Comparison of ENCODE assay signal across 8 cellular contexts in the genomic region with DNA sequence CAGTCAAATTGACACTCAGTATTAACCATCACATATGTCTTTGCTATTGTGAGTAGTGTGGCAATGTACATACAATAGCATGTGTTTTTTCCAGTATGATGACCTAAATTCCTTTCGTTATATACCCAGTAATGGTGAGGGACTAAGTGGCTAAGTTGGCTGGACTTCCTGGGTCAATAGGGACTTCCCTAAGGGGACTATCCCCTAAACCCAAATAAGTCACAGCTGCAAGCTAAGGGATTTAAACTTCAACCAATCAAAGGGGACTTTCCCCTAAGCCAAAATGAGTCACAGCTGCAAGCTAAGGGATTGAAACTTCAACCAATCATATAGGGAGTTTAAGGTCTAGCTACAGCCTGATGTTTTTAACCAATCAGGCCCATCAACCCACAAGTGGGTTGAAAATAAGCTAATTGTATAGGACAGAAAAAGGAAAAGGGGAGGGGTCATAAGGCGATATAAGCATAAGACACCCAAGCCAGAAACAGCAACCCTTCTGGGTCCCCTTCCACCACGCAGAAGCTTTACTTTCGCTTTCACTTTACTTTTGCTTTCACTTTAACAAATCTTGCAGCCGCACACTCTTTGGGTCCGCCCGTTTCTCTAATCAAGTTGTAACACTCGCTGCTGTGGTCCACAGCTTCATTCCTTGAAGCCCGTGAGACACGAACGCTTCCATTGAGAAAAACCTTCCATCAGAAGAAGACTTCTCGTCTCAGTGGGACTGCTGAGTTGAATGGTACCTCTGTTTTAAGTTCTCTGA.
DNase-seq lines count a peak whose midpoint lies in the region; ATAC-seq and TF ChIP-seq lines count a peak whose summit lies in the region.

No MANE protein-coding gene starts in this region.

- no peaks in the 10 kb centered on the region for H3K27me3 Mint-ChIP-seq in CD4-positive, alpha-beta T cell
- H3K27me3 Mint-ChIP-seq in activated T-helper 1 cell treated with anti-CD3 and anti-CD28 coated beads, Interleukin-12 subunit alpha, Interleukin-12 subunit beta, Interleukin-2, Interleukin-4 antibody, amounts not matched to agents 30 ng/mL and 10 ng/mL and 1 ng/mL, durations not matched to agents 14 hours and 24 hours and 36 hours (ENCODE audit: insufficient read depth): no peaks in the 10 kb centered on the region
- H3K27me3 Mint-ChIP-seq in endodermal cell (ENCODE audit: insufficient read depth): no peaks in the 10 kb centered on the region

- no peaks in the 10 kb centered on the region for H3K27me3 ChIP-seq in CD4-positive, alpha-beta T cell (ENCODE audit: control insufficient read depth, insufficient read depth, low read length)
- H3K27me3 ChIP-seq in Panc1 (ENCODE audit: control insufficient read depth, insufficient read depth, low read length) (no peaks in the 10 kb centered on the region), heart left ventricle (no peaks in the 10 kb centered on the region), endodermal cell (ENCODE audit: control insufficient read depth, insufficient read depth, low read length, poor library complexity, severe bottlenecking) (no peaks in the 10 kb centered on the region)

- BruUV-seq in Panc1 (replicated peaks; lab: Mats Ljungman, UMichigan): no TSS peak

- no peak for TF ChIP-seq POLR2A in heart left ventricle (IDR thresholded peaks at IDR 0.05)

- intact Hi-C loops in CD4-positive, alpha-beta T cell (cut with DNase I, micrococcal nuclease): no loop called here
- intact Hi-C loops in Panc1 (cut with micrococcal nuclease; ENCODE audit: unreplicated experiment): no loop called here
- intact Hi-C loops in activated T-helper 1 cell treated with anti-CD3 and anti-CD28 coated beads, Interleukin-12 subunit alpha, Interleukin-12 subunit beta, Interleukin-2, Interleukin-4 antibody, amounts not matched to agents 30 ng/mL and 10 ng/mL and 1 ng/mL, durations not matched to agents 14 hours and 24 hours and 36 hours (cut with micrococcal nuclease): no loop called here
- intact Hi-C loops in heart left ventricle (cut with DNase I): no loop called here

- H3K36me3 Mint-ChIP-seq in CD4-positive, alpha-beta T cell (ENCODE audit: low read depth): peaks cover 24% of the 10 kb centered on the region
- peaks cover 15% of the 10 kb centered on the region for H3K36me3 Mint-ChIP-seq in activated T-helper 1 cell treated with anti-CD3 and anti-CD28 coated beads, Interleukin-12 subunit alpha, Interleukin-12 subunit beta, Interleukin-2, Interleukin-4 antibody, amounts not matched to agents 30 ng/mL and 10 ng/mL and 1 ng/mL, durations not matched to agents 14 hours and 24 hours and 36 hours (ENCODE audit: low read depth)
- H3K36me3 Mint-ChIP-seq in endodermal cell (ENCODE audit: low read depth): peaks cover 5% of the 10 kb centered on the region

- WGBS in heart left ventricle, 4 donors: 63 to 73% (median 65%) methylated on average over 12 of the region's 12 CpGs
- WGBS in endodermal cell (ENCODE audit: insufficient coverage in 1 of 2, insufficient read length in 1 of 2), 2 experiments: 93 to 95% methylated on average over 10 to 12 of the region's 12 CpGs

- peaks cover 8% of the 10 kb centered on the region for H3K9me3 ChIP-seq in CD4-positive, alpha-beta T cell (ENCODE audit: control insufficient read depth, low read length)
- H3K9me3 ChIP-seq in Panc1 (ENCODE audit: control insufficient read depth, insufficient read depth, low read depth, low read length) (no peaks in the 10 kb centered on the region), heart left ventricle (peaks cover 0 to 16% (median 9%) of the 10 kb centered on the region in 12 donors), endodermal cell (ENCODE audit: control insufficient read depth, low read length) (peaks cover 15% of the 10 kb centered on the region)

- peak overlapping the region; percentile 90 for H3K4me3 Mint-ChIP-seq in CD4-positive, alpha-beta T cell
- peak overlapping the region; percentile 86 for H3K4me3 Mint-ChIP-seq in activated T-helper 1 cell treated with anti-CD3 and anti-CD28 coated beads, Interleukin-12 subunit alpha, Interleukin-12 subunit beta, Interleukin-2, Interleukin-4 antibody, amounts not matched to agents 30 ng/mL and 10 ng/mL and 1 ng/mL, durations not matched to agents 14 hours and 24 hours and 36 hours
- no peak overlapping the region for H3K4me3 Mint-ChIP-seq in endodermal cell

- H3K9me3 Mint-ChIP-seq in CD4-positive, alpha-beta T cell: peaks cover 8% of the 10 kb centered on the region
- H3K9me3 Mint-ChIP-seq in activated T-helper 1 cell treated with anti-CD3 and anti-CD28 coated beads, Interleukin-12 subunit alpha, Interleukin-12 subunit beta, Interleukin-2, Interleukin-4 antibody, amounts not matched to agents 30 ng/mL and 10 ng/mL and 1 ng/mL, durations not matched to agents 14 hours and 24 hours and 36 hours: peaks cover 15% of the 10 kb centered on the region
- H3K9me3 Mint-ChIP-seq in endodermal cell: peaks cover 26% of the 10 kb centered on the region

- H3K27ac Mint-ChIP-seq in CD4-positive, alpha-beta T cell: peak overlapping the region; percentile 95
- peak overlapping the region; percentile 90 for H3K27ac Mint-ChIP-seq in activated T-helper 1 cell treated with anti-CD3 and anti-CD28 coated beads, Interleukin-12 subunit alpha, Interleukin-12 subunit beta, Interleukin-2, Interleukin-4 antibody, amounts not matched to agents 30 ng/mL and 10 ng/mL and 1 ng/mL, durations not matched to agents 14 hours and 24 hours and 36 hours
- H3K27ac Mint-ChIP-seq in endodermal cell: no peak overlapping the region

- H3K4me1 ChIP-seq in Panc1 (ENCODE audit: control insufficient read depth, insufficient read depth, low read length) (no peaks in the 10 kb centered on the region), heart left ventricle (peaks cover 0 to 14% (median 0%) of the 10 kb centered on the region in 12 donors), endodermal cell (ENCODE audit: control insufficient read depth, insufficient read depth, low read length) (no peaks in the 10 kb centered on the region)

- no peaks in the 10 kb centered on the region for H3K36me3 ChIP-seq in Panc1 (ENCODE audit: control insufficient read depth, insufficient read depth, low read length)
- H3K36me3 ChIP-seq in heart left ventricle: no peaks in the 10 kb centered on the region
- no peaks in the 10 kb centered on the region for H3K36me3 ChIP-seq in endodermal cell (ENCODE audit: control insufficient read depth, insufficient read depth, low read length)

- in situ Hi-C loops in Panc1 (cut with HindIII; ENCODE audit: low pct_unique_long_range_greater_than_20kb, low sequenced_read_pairs): no loop called here

- DNase-seq in CD4-positive, alpha-beta T cell: peak; percentile 23 to 53 (median 28)
- DNase-seq in GM19240 (ENCODE audit: insufficient read length, low spot score): peak; percentile 3
- peak; percentile 42 for DNase-seq in Panc1 (ENCODE audit: low read depth, low spot score)
- DNase-seq in activated T-helper 1 cell treated with anti-CD3 and anti-CD28 coated beads, Interleukin-12 subunit alpha, Interleukin-12 subunit beta, Interleukin-2, Interleukin-4 antibody, amounts not matched to agents 30 ng/mL and 10 ng/mL and 1 ng/mL, durations not matched to agents 14 hours and 24 hours and 36 hours (ENCODE audit: low spot score): peak; percentile 60
- DNase-seq in heart left ventricle: peak in 3 of 5 donors; percentile 12 to 33 (median 26)
- DNase-seq in stimulated activated CD4-positive, alpha-beta T cell treated with anti-CD3 and anti-CD28 coated beads, Interleukin-2, amount 100 ng/mL, for 48 hours: peak; percentile 16 to 23
- no peak for DNase-seq in endodermal cell

- peaks cover 43% of the 10 kb centered on the region for H3K4me1 Mint-ChIP-seq in CD4-positive, alpha-beta T cell (ENCODE audit: low read depth)
- H3K4me1 Mint-ChIP-seq in activated T-helper 1 cell treated with anti-CD3 and anti-CD28 coated beads, Interleukin-12 subunit alpha, Interleukin-12 subunit beta, Interleukin-2, Interleukin-4 antibody, amounts not matched to agents 30 ng/mL and 10 ng/mL and 1 ng/mL, durations not matched to agents 14 hours and 24 hours and 36 hours (ENCODE audit: low read depth): peaks cover 34% of the 10 kb centered on the region
- H3K4me1 Mint-ChIP-seq in endodermal cell: no peaks in the 10 kb centered on the region

- peak overlapping the region; percentile 72 for H3K27ac ChIP-seq in CD4-positive, alpha-beta T cell (ENCODE audit: low read depth, low read length)
- H3K27ac ChIP-seq in Panc1 (ENCODE audit: low read length) (peak overlapping the region; percentile 40), heart left ventricle (peak overlapping the region in 11 of 12 donors; percentile 6 to 85 (median 32)), endodermal cell (ENCODE audit: low read depth, low read length) (no peak overlapping the region)

- CTCF ChIA-PET in CD4-positive, alpha-beta T cell (lab: Charles Lee): no interaction called here
- CTCF ChIA-PET in Panc1 (lab: Charles Lee): no interaction called here

- peak overlapping the region; percentile 41 to 77 for H3K4me3 ChIP-seq in Panc1 (ENCODE audit: low read depth in 2 of 2, low read length in 2 of 2)
- peak overlapping the region in 11 of 12 donors; percentile 13 to 64 (median 49) for H3K4me3 ChIP-seq in heart left ventricle
- no peak overlapping the region for H3K4me3 ChIP-seq in endodermal cell (ENCODE audit: low read length)

- peak; percentile 86 for ATAC-seq in CD4-positive, alpha-beta T cell (ENCODE audit: poor library complexity)
- ATAC-seq in HG03378 (IDR thresholded peaks at IDR 0.05; ENCODE audit: unreplicated experiment) (peak; percentile 89), Panc1 (peak; percentile 79), heart left ventricle (peak in 3 of 4 donors; percentile 53 to 74 (median 63))

- no peak for TF ChIP-seq CTCF in CD4-positive, alpha-beta T cell (IDR thresholded peaks at IDR 0.05)
- no peak for TF ChIP-seq CTCF in Panc1 (IDR thresholded peaks at IDR 0.05)
- TF ChIP-seq CTCF in heart left ventricle (IDR thresholded peaks at IDR 0.05): no peak
- no peak for TF ChIP-seq CTCF in endodermal cell (conservative IDR thresholded peaks at IDR 0.05)

- H3K9ac ChIP-seq in endodermal cell (ENCODE audit: extremely low read depth, low read length, poor library complexity, severe bottlenecking): no peak overlapping the region

- POLR2A ChIA-PET in CD4-positive, alpha-beta T cell (lab: Charles Lee): no interaction called here
- POLR2A ChIA-PET in Panc1 (lab: Charles Lee): no interaction called here
